Comparison of ENCODE assay signal across 27 cellular contexts in the genomic region with DNA sequence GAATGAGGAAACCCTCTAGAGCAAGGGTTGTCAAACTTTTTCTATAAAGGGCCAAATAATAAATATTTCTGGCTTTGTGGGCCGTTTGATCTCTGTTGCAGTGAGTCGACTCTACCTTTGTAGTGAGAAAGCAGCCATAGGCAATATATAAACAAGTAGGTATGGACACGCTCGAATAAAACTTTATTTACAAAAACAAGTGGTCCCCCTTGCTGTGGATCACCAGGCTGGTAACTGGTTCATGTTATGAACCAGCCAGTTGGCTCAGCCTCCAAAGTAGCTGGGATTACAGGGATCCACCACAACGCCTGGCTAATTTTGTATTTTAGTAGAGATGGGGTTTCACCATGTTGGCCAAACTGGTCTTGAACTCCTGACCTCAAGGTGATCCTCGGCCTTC.
"Had no signal": no experiment of that assay in that cellular context is flagged by ENCODE, and none has a peak within 500 bp of the region (broad histone marks: within the 10 kb centered on the region; RNA-seq: fewer than 3 reads in every experiment).

No MANE protein-coding gene starts in this region.

- H3K4me1 ChIP-seq: colonic mucosa, esophagus squamous epithelium, foreskin keratinocyte, gastrocnemius medialis, gastroesophageal sphincter, heart left ventricle, heart right ventricle had no signal

- H3K4me2 ChIP-seq: hepatocyte had no signal

- DNase-seq: colonic mucosa; cortex of kidney; dermis blood vessel endothelial cell; dorsolateral prefrontal cortex; effector CD8-positive, alpha-beta T cell; effector memory CD4-positive, alpha-beta T cell; effector memory CD8-positive, alpha-beta T cell; endodermal cell; erythroblast; esophagus squamous epithelium; foreskin fibroblast; foreskin keratinocyte; foreskin melanocyte; gastrocnemius medialis; glutamatergic neuron; head of caudate nucleus; heart left ventricle; heart right ventricle had no signal

- H3K27me3 ChIP-seq: colonic mucosa, dorsolateral prefrontal cortex, esophagus squamous epithelium, gastrocnemius medialis, gastroesophageal sphincter, heart left ventricle, heart right ventricle, hepatocyte had no signal

- FAIRE-seq: colon, endometrium, endothelial cell of umbilical vein, frontal cortex had no signal

- H3K36me3 ChIP-seq: colonic mucosa, esophagus squamous epithelium, gastrocnemius medialis, gastroesophageal sphincter, heart left ventricle, heart right ventricle had no signal

- H3K27ac ChIP-seq: colonic mucosa, coronary artery, dorsolateral prefrontal cortex, epithelial cell of prostate, esophagus squamous epithelium, foreskin keratinocyte, gastrocnemius medialis, gastroesophageal sphincter, heart left ventricle, heart right ventricle, hepatocyte had no signal

- H2AFZ ChIP-seq: hepatocyte had no signal

- H3K9me3 ChIP-seq: colonic mucosa, esophagus squamous epithelium, gastrocnemius medialis, gastroesophageal sphincter had no signal

- H3K4me3 ChIP-seq: colonic mucosa, coronary artery, dorsolateral prefrontal cortex, esophagus squamous epithelium, gastrocnemius medialis, gastroesophageal sphincter, heart left ventricle, heart right ventricle, hepatocyte had no signal

- H3K79me2 ChIP-seq: hepatocyte had no signal

- ATAC-seq: effector memory CD8-positive, alpha-beta T cell; esophagus mucosa; foreskin keratinocyte; gastrocnemius medialis; gastroesophageal sphincter had no signal
